22 cellular contexts compared by ENCODE assay signal in genomic region chr13:42906257-42906656, GRCh38.
DNase-seq lines count a peak whose midpoint lies in the region; ATAC-seq and TF ChIP-seq lines count a peak whose summit lies in the region.
"Had no signal": no experiment of that assay in that cellular context is flagged by ENCODE, and none has a peak within 500 bp of the region (broad histone marks: within the 10 kb centered on the region; RNA-seq: fewer than 3 reads in every experiment).

No MANE protein-coding gene starts in this region.

- in situ Hi-C loops in Caki2 (cut with HindIII; ENCODE audit: low pct_unique_long_range_greater_than_20kb, low sequenced_read_pairs) = no loop called here

- DNase-seq in Caki2 (ENCODE audit: low read depth) = peak; percentile 5
- peak; percentile 84 for DNase-seq in NCI-H526 treated with DMSO at 0.1 percent for 48 hours (lab: John Stamatoyannopoulos, UW)
- peak; percentile 0 for DNase-seq in kidney glomerular epithelial cell (lab: John Stamatoyannopoulos, UW)
- peak; percentile 23 for DNase-seq in renal cortical epithelial cell (ENCODE audit: low read depth)
- DNase-seq in NCI-H128 (lab: John Stamatoyannopoulos, UW; ENCODE audit: unreplicated experiment) = no peak
- DNase-seq in activated CD4-positive, alpha-beta T cell treated with anti-CD3 and anti-CD28 coated beads, Interleukin-2, amount 50 U/mL, for 48 hours = no peak
- DNase-seq: CD4-positive, alpha-beta T cell; COR-L47; DMS 273 treated with DMSO at 0.1 percent for 48 hours; GDM1; Karpas-422; MV-4-11; NCI-H1105 treated with DMSO at 0.1 percent for 48 hours; NCI-H1694; NCI-H2081; NCI-H446; NCI-H774; SIG-M5; SK-N-SH; T-cell had no signal

- ATAC-seq in GM18505 (IDR thresholded peaks at IDR 0.05; ENCODE audit: unreplicated experiment) = no peak
- ATAC-seq: Panc1, T-cell had no signal

- no peak for TF ChIP-seq POLR2A in GM18505 (IDR thresholded peaks at IDR 0.05; ENCODE audit: borderline replicate concordance, extremely low read depth, insufficient read depth, insufficient read length)

Comparison
In these comparisons a context has a peak if more than half of its experiments do, and no peak if none do; other contexts are left out.
1. DNase-seq: peak in Caki2 (single experiment), NCI-H526 treated with DMSO at 0.1 percent for 48 hours (single experiment), kidney glomerular epithelial cell (single experiment) and renal cortical epithelial cell (single experiment); none in NCI-H128 (single experiment) and activated CD4-positive, alpha-beta T cell treated with anti-CD3 and anti-CD28 coated beads, Interleukin-2, amount 50 U/mL, for 48 hours (0 of 2).